18 cellular contexts compared by ENCODE assay signal in genomic region chr9:91825866-91826265, GRCh38.
"Had no signal": no experiment of that assay in that cellular context is flagged by ENCODE, and none has a peak within 500 bp of the region (broad histone marks: within the 10 kb centered on the region; RNA-seq: fewer than 3 reads in every experiment).

No MANE protein-coding gene starts in this region.

- ATAC-seq: activated CD4-positive, alpha-beta T cell treated with anti-CD3 and anti-CD28 coated beads for 36 hours; activated T-cell treated with anti-CD3 and anti-CD28 coated beads, Interleukin-2, amount 50 U/mL, for 4 hours; gastrocnemius medialis; left lobe of liver; natural killer cell treated with Interleukin-12 subunit alpha and Interleukin-12 subunit beta and Interleukin-15 and Interleukin-18, amount 100 ng/mL, for 72 hours; psoas muscle had no signal

- H3K36me3 ChIP-seq: gastrocnemius medialis, ovary, right atrium auricular region had no signal

- H3K9me3 ChIP-seq: gastrocnemius medialis, ovary, psoas muscle, right atrium auricular region had no signal

- H3K4me1 ChIP-seq: gastrocnemius medialis, psoas muscle had no signal

- H3K4me3 ChIP-seq: gastrocnemius medialis, lung, ovary, psoas muscle, right atrium auricular region had no signal

- H3K27me3 ChIP-seq: gastrocnemius medialis, ovary, right atrium auricular region had no signal

- DNase-seq: activated B cell treated with CpG ODN at 0.5 μM for 24 hours; activated CD4-positive, alpha-beta T cell treated with anti-CD3 and anti-CD28 coated beads for 36 hours; activated CD4-positive, alpha-beta T cell treated with anti-CD3 and anti-CD28 coated beads, Interleukin-2, amount 50 U/mL, for 4 hours; activated CD8-positive, alpha-beta memory T cell treated with anti-CD3 and anti-CD28 coated beads, Interleukin-2, amount 50 U/mL, for 48 hours; activated naive CD4-positive, alpha-beta T cell; activated naive CD8-positive, alpha-beta T cell treated with anti-CD3 and anti-CD28 coated beads for 36 hours; activated T-cell treated with anti-CD3 and anti-CD28 coated beads, Interleukin-2, amount 50 U/mL, for 4 hours; effector memory CD4-positive, alpha-beta T cell; head of caudate nucleus; stimulated activated CD4-positive, alpha-beta T cell treated with anti-CD3 and anti-CD28 coated beads, Interleukin-1b, Interleukin-23, amount 100 ng/mL, for 48 hours; T-helper 1 cell had no signal

- H3K27ac ChIP-seq: gastrocnemius medialis, ovary, psoas muscle, right atrium auricular region had no signal
